Comparison of ENCODE assay signal across 11 cellular contexts in the genomic region with DNA sequence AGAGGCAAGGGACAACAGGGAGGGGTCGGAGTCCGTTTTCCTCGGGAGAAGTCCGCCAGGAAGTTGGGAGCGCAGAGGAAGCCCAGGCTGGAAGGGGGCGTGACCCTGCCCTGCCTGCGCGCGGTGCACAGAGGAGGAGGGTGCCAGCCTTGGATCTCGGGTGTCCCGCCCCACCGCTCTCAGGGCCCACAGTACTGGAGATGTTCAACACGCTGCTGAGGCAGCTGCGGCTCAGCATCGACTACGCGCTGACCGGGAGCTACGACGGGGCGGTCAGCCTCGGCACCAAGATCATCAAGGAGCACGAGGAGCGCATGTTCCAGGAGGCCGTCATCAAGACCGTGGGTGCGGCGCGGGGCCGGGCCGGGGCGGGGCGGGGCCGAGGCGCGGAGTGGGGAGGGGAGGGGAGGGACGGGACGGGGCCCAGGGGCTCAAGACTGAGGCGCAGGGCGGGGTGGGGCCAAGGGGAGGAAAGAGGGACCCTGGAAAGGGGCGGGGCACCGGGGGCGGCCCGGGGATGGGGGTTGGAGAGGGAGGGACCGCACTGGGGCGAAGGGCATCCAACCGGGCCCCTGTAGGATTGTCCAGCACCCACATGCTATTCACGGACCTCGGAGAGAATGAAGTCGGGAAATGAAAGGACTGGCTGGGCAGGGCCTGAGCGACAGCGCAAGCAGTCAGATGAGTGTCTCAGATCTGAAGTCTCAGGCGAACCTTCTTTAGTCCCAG. TPM values are rescaled to one million over a fixed set of nuclear protein-coding genes. Genes with fewer than 3 reads are reported as not detected.
A peak's percentile ranks its signal among the peaks of the same experiment; 100 is the strongest.
DNase-seq lines count a peak whose midpoint lies in the region; ATAC-seq, FAIRE-seq and TF ChIP-seq lines count a peak whose summit lies in the region.
"Had no signal": no experiment of that assay in that cellular context is flagged by ENCODE, and none has a peak within 500 bp of the region (broad histone marks: within the 10 kb centered on the region; RNA-seq: fewer than 3 reads in every experiment).

No MANE protein-coding gene starts in this region.

- peak in 1 of 5 donors; percentile 10 for DNase-seq in CD8-positive, alpha-beta memory T cell
- DNase-seq in activated CD8-positive, alpha-beta memory T cell treated with anti-CD3 and anti-CD28 coated beads, Interleukin-2, amount 50 U/mL, for 48 hours: peak; percentile 56
- DNase-seq in fibroblast of villous mesenchyme (ENCODE audit: low read depth) (no peak), progenitor cell of endocrine pancreas (ENCODE audit: low spot score, unreplicated experiment) (no peak), SKM-1 treated with dmso at 0.1 percent for 144 hours (lab: John Stamatoyannopoulos, UW; ENCODE audit: unreplicated experiment) (no peak), frontal cortex (ENCODE audit: low spot score in 2 of 2) (no peak)
- DNase-seq: HFFc6, NCI-H146 had no signal

- H3K4me3 Mint-ChIP-seq in CD8-positive, alpha-beta memory T cell: peak overlapping the region in 6 of 7 donors; percentile 24 to 76 (median 56)
- peak overlapping the region; percentile 50 for H3K4me3 Mint-ChIP-seq in progenitor cell of endocrine pancreas (ENCODE audit: low read depth)
- H3K4me3 Mint-ChIP-seq: HFFc6 had no signal

- H3K27me3 ChIP-seq in CD8-positive, alpha-beta memory T cell (ENCODE audit: insufficient read depth, low read length, poor library complexity, severe bottlenecking): peaks cover 40% of the 10 kb centered on the region

- no peaks in the 10 kb centered on the region for H3K9me3 ChIP-seq in CD8-positive, alpha-beta memory T cell (ENCODE audit: low read length)

- no peak for FAIRE-seq in frontal cortex (lab: Jason Lieb, UNC)
- FAIRE-seq: islet of Langerhans had no signal

- H3K4me1 Mint-ChIP-seq in CD8-positive, alpha-beta memory T cell: peaks cover 10 to 14% (median 11%) of the 10 kb centered on the region in 3 donors
- H3K4me1 Mint-ChIP-seq in progenitor cell of endocrine pancreas (ENCODE audit: low read depth): peaks cover 10% of the 10 kb centered on the region

- CTCF ChIA-PET in CD8-positive, alpha-beta memory T cell (lab: Charles Lee): interaction anchor here (1.1 to 6.6 kb wide), 3 partner anchors 9 to 157 kb away, joined by 4 to 59 read pairs (median 4); no protein-coding TSS in a partner anchor

- no peak for ATAC-seq in HG03565 (IDR thresholded peaks at IDR 0.05; ENCODE audit: unreplicated experiment)
- ATAC-seq in HG03378 (IDR thresholded peaks at IDR 0.05; ENCODE audit: unreplicated experiment): no peak

- peak overlapping the region in 2 of 8 donors; percentile 27 to 63 for H3K27ac Mint-ChIP-seq in CD8-positive, alpha-beta memory T cell
- peak overlapping the region; percentile 3 for H3K27ac Mint-ChIP-seq in progenitor cell of endocrine pancreas
- H3K27ac Mint-ChIP-seq: HFFc6 had no signal

- POLR2A ChIA-PET in CD8-positive, alpha-beta memory T cell (lab: Charles Lee): no interaction called here

- H3K4me1 ChIP-seq in CD8-positive, alpha-beta memory T cell (ENCODE audit: insufficient read depth, low read length): no peaks in the 10 kb centered on the region

- H3K9me3 Mint-ChIP-seq in CD8-positive, alpha-beta memory T cell: no peaks in the 10 kb centered on the region
- no peaks in the 10 kb centered on the region for H3K9me3 Mint-ChIP-seq in progenitor cell of endocrine pancreas (ENCODE audit: low read depth)
- H3K9me3 Mint-ChIP-seq: HFFc6 had no signal

- H3K4me3 ChIP-seq in CD8-positive, alpha-beta memory T cell (ENCODE audit: low read length): no peak overlapping the region
- peak overlapping the region; percentile 21 for H3K4me3 ChIP-seq in fibroblast of villous mesenchyme (ENCODE audit: low read depth, low read length)

- TF ChIP-seq CTCF in fibroblast of villous mesenchyme (IDR thresholded peaks at IDR 0.05; ENCODE audit: insufficient read depth, low read depth, low read length) (no peak), progenitor cell of endocrine pancreas (IDR thresholded peaks at IDR 0.05; ENCODE audit: unreplicated experiment) (no peak)

- peaks cover 42 to 61% of the 10 kb centered on the region in 2 donors for H3K27me3 Mint-ChIP-seq in CD8-positive, alpha-beta memory T cell
- H3K27me3 Mint-ChIP-seq in progenitor cell of endocrine pancreas: peaks cover 19% of the 10 kb centered on the region

- H3K36me3 ChIP-seq in CD8-positive, alpha-beta memory T cell (ENCODE audit: insufficient read depth, low read length): no peaks in the 10 kb centered on the region

- H3K27ac ChIP-seq in CD8-positive, alpha-beta memory T cell (ENCODE audit: low read depth, low read length): no peak overlapping the region

- no peaks in the 10 kb centered on the region for H3K36me3 Mint-ChIP-seq in CD8-positive, alpha-beta memory T cell
- H3K36me3 Mint-ChIP-seq in progenitor cell of endocrine pancreas (ENCODE audit: insufficient read depth): peaks cover 13% of the 10 kb centered on the region

RNA-seq across cellular contexts. Expression of a gene that starts 36.6 kb away (rescaled TPM):
- total RNA-seq in CD8-positive, alpha-beta memory T cell: 1 to 10 TPM; 4.7 to 6.2 TPM
- polyA plus RNA-seq in CD8-positive, alpha-beta memory T cell: 10.9 TPM
- 0.32 TPM in 1 of 2 replicates, not detected in the other for total RNA-seq in fibroblast of villous mesenchyme
- 5.4 and 6.5 TPM in 2 replicates for total RNA-seq in progenitor cell of endocrine pancreas
- total RNA-seq in frontal cortex: 1.2 TPM
- total RNA-seq: HFFc6 had no signal
